Comparison of ENCODE assay signal across 2 cellular contexts in the genomic region with DNA sequence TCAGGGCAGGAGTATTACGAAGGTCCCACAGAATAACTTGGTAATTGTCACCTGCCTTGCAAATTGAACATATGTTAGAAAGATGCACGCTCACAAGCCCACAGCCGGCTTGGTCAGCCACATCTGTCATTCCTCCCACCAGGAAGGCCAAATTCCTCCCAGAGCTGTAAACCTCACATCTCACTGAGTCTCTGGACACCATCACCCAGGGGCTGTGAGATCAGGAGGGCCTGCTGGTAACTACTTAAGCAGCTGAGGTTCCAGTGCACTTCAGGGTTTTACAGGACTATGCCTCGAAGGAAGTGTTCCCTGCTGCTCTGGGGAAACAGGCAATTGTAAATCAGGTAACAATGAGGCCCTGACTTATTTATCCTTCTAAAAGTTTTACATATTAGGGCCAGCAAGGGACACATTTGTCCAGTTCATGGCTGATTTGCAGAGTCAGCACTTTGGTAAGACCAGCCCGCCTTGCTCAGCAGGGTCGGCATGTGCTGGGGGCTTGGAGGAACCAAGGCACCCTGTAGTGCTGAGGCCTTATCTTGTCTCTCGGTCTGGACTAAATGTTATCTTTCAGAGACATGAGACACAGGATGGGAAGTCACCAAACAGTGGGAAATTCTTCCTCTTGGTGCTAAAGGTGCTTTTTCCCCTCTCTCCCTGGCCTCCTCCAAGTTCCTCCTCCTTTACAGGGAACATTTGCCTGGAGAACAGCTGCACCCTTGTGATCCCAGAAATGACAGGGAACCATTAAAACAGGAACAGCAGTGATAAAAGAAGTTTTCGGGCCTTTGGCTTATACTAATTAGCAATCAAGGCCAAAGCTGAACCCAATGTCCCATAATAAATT.
TF ChIP-seq lines count a peak whose summit lies in the region.

No MANE protein-coding gene starts in this region.

TF ChIP-seq in A549, 52 proteins besides CTCF, POLR2A, EP300 and RAD21:
- TF ChIP-seq MAFK (IDR thresholded peaks at IDR 0.05; ENCODE audit: partially characterized antibody) (peak; percentile 96), CHD2 (IDR thresholded peaks at IDR 0.05; ENCODE audit: low read length, partially characterized antibody) (no peak)

TF ChIP-seq in IMR-90, 13 proteins besides CTCF, POLR2A, EP300 and RAD21:
- TF ChIP-seq FOS (IDR thresholded peaks at IDR 0.05; ENCODE audit: low read depth, low read length) (no peak), MAZ (IDR thresholded peaks at IDR 0.05; ENCODE audit: borderline replicate concordance, low read depth, low read length) (no peak), CHD1 (IDR thresholded peaks at IDR 0.05; ENCODE audit: low read depth, low read length) (no peak), MAFK (IDR thresholded peaks at IDR 0.05; ENCODE audit: low read depth, low read length) (peak; percentile 99)
